11 cellular contexts compared by ENCODE assay signal in genomic region chr20:59221049-59221748, GRCh38. TPM values are rescaled to one million over a fixed set of nuclear protein-coding genes. Genes with fewer than 3 reads are reported as not detected.
A peak's percentile ranks its signal among the peaks of the same experiment; 100 is the strongest.
DNase-seq lines count a peak whose midpoint lies in the region; ATAC-seq, FAIRE-seq and TF ChIP-seq lines count a peak whose summit lies in the region.
"Had no signal": no experiment of that assay in that cellular context is flagged by ENCODE, and none has a peak within 500 bp of the region (broad histone marks: within the 10 kb centered on the region; RNA-seq: fewer than 3 reads in every experiment).

No MANE protein-coding gene starts in this region.

- peaks cover 25% of the 10 kb centered on the region for H3K27me3 ChIP-seq in hepatocyte
- peaks cover 34% of the 10 kb centered on the region for H3K27me3 ChIP-seq in transverse colon

- no peaks in the 10 kb centered on the region for H3K36me3 Mint-ChIP-seq in activated T-helper 1 cell treated with anti-CD3 and anti-CD28 coated beads, Interleukin-12 subunit alpha, Interleukin-12 subunit beta, Interleukin-2, Interleukin-4 antibody, amounts not matched to agents 30 ng/mL and 10 ng/mL and 1 ng/mL, durations not matched to agents 14 hours and 24 hours and 36 hours (ENCODE audit: low read depth)

- peak overlapping the region; percentile 92 for H3K4me2 ChIP-seq in hepatocyte

- H3K27ac Mint-ChIP-seq in stimulated activated naive CD8-positive, alpha-beta T cell treated with anti-CD3 and anti-CD28 coated beads, Interleukin-15, amount 100 ng/mL, for 72 hours: no peak overlapping the region
- no peak overlapping the region for H3K27ac Mint-ChIP-seq in activated T-helper 1 cell treated with anti-CD3 and anti-CD28 coated beads, Interleukin-12 subunit alpha, Interleukin-12 subunit beta, Interleukin-2, Interleukin-4 antibody, amounts not matched to agents 30 ng/mL and 10 ng/mL and 1 ng/mL, durations not matched to agents 14 hours and 24 hours and 36 hours

- H4K20me1 ChIP-seq in hepatocyte (ENCODE audit: insufficient read depth, poor library complexity, severe bottlenecking): no peaks in the 10 kb centered on the region

- H3K9me3 ChIP-seq in hepatocyte (ENCODE audit: low read depth): no peaks in the 10 kb centered on the region
- H3K9me3 ChIP-seq in transverse colon: no peaks in the 10 kb centered on the region

- H3K27ac ChIP-seq in hepatocyte (no peak overlapping the region), transverse colon (peak overlapping the region in 1 of 4 donors; percentile 79)

- intact Hi-C loops in activated T-helper 1 cell treated with anti-CD3 and anti-CD28 coated beads, Interleukin-12 subunit alpha, Interleukin-12 subunit beta, Interleukin-2, Interleukin-4 antibody, amounts not matched to agents 30 ng/mL and 10 ng/mL and 1 ng/mL, durations not matched to agents 14 hours and 24 hours and 36 hours (cut with micrococcal nuclease): loop anchor here (5.0 kb wide), 3 partner anchors 59 to 569 kb away; partner anchors contain the start of genes STX16 and ZNF831
- intact Hi-C loops in transverse colon (cut with DNase I; ENCODE audit: low total_unique reads): loop anchor here (5.0 kb wide), 1 partner anchor 349 kb away; no protein-coding TSS in a partner anchor

- no peak for TF ChIP-seq POLR2A in transverse colon (IDR thresholded peaks at IDR 0.05)

- TF ChIP-seq EP300 in transverse colon (IDR thresholded peaks at IDR 0.05; ENCODE audit: low read depth): no peak

- WGBS in hepatocyte (ENCODE audit: low lambda C conversion rate, missing lambda C conversion rate): 67% methylated on average over 9 of the region's 9 CpGs
- 60 to 73% methylated on average over 1 to 9 of the region's 9 CpGs for WGBS in transverse colon (ENCODE audit: low coverage in 1 of 2), 2 donors

- in situ Hi-C loops in transverse colon (cut with MboI; ENCODE audit: low pct_ligation_motif_present in 1 of 4, low pct_unique_long_range_greater_than_20kb in 1 of 4, low sequenced_read_pairs in 3 of 4): loop anchor here in 3 of 4 donors (10.0 to 25.0 kb wide), 5 partner anchors 136 to 734 kb away; partner anchors contain the start of gene NELFCD (in 1 of the 3)

- H3K4me3 Mint-ChIP-seq in stimulated activated naive CD8-positive, alpha-beta T cell treated with anti-CD3 and anti-CD28 coated beads, Interleukin-15, amount 100 ng/mL, for 72 hours: peak overlapping the region in 1 of 2 donors; percentile 72
- peak overlapping the region; percentile 59 for H3K4me3 Mint-ChIP-seq in activated T-helper 1 cell treated with anti-CD3 and anti-CD28 coated beads, Interleukin-12 subunit alpha, Interleukin-12 subunit beta, Interleukin-2, Interleukin-4 antibody, amounts not matched to agents 30 ng/mL and 10 ng/mL and 1 ng/mL, durations not matched to agents 14 hours and 24 hours and 36 hours

- TF ChIP-seq CTCF in hepatocyte (IDR thresholded peaks at IDR 0.05; ENCODE audit: poor library complexity): no peak
- no peak for TF ChIP-seq CTCF in transverse colon (IDR thresholded peaks at IDR 0.05)

- no peaks in the 10 kb centered on the region for H3K27me3 Mint-ChIP-seq in stimulated activated naive CD8-positive, alpha-beta T cell treated with anti-CD3 and anti-CD28 coated beads, Interleukin-15, amount 100 ng/mL, for 72 hours
- peaks cover 2% of the 10 kb centered on the region for H3K27me3 Mint-ChIP-seq in activated T-helper 1 cell treated with anti-CD3 and anti-CD28 coated beads, Interleukin-12 subunit alpha, Interleukin-12 subunit beta, Interleukin-2, Interleukin-4 antibody, amounts not matched to agents 30 ng/mL and 10 ng/mL and 1 ng/mL, durations not matched to agents 14 hours and 24 hours and 36 hours (ENCODE audit: insufficient read depth)

- peaks cover 44% of the 10 kb centered on the region for H3K4me1 Mint-ChIP-seq in stimulated activated naive CD8-positive, alpha-beta T cell treated with anti-CD3 and anti-CD28 coated beads, Interleukin-15, amount 100 ng/mL, for 72 hours
- H3K4me1 Mint-ChIP-seq in activated T-helper 1 cell treated with anti-CD3 and anti-CD28 coated beads, Interleukin-12 subunit alpha, Interleukin-12 subunit beta, Interleukin-2, Interleukin-4 antibody, amounts not matched to agents 30 ng/mL and 10 ng/mL and 1 ng/mL, durations not matched to agents 14 hours and 24 hours and 36 hours (ENCODE audit: low read depth): peaks cover 7% of the 10 kb centered on the region

- no peak for FAIRE-seq in GM19239 (lab: Jason Lieb, UNC)

- H3K79me2 ChIP-seq in hepatocyte: no peaks in the 10 kb centered on the region

- DNase-seq in stimulated activated naive CD8-positive, alpha-beta T cell treated with anti-CD3 and anti-CD28 coated beads, Interleukin-15, amount 100 ng/mL, for 72 hours: no peak
- DNase-seq in stimulated activated naive CD8-positive, alpha-beta T cell treated with anti-CD3 and anti-CD28 coated beads, Interleukin-15, Interleukin-2, amounts not matched to agents 100 U/mL and 50 U/mL, for 24 hours: no peak
- no peak for DNase-seq in activated T-helper 1 cell treated with anti-CD3 and anti-CD28 coated beads, Interleukin-12 subunit alpha, Interleukin-12 subunit beta, Interleukin-2, Interleukin-4 antibody, amounts not matched to agents 30 ng/mL and 10 ng/mL and 1 ng/mL, durations not matched to agents 14 hours and 24 hours and 36 hours (ENCODE audit: low spot score)
- DNase-seq in hepatocyte (ENCODE audit: low spot score): no peak
- DNase-seq in GM19239 (ENCODE audit: insufficient read length, low spot score): no peak
- DNase-seq in transverse colon: no peak
- no peak for DNase-seq in KG1 (lab: John Stamatoyannopoulos, UW)
- no peak for DNase-seq in iPS-NIHi7 (ENCODE audit: extremely low spot score)
- DNase-seq: glutamatergic neuron, KBM-7, NCI-H526 treated with DMSO at 0.1 percent for 48 hours had no signal

- H3K36me3 ChIP-seq in hepatocyte (replicated peaks; ENCODE audit: insufficient read depth, low read depth): no peaks in the 10 kb centered on the region
- H3K36me3 ChIP-seq in transverse colon: no peaks in the 10 kb centered on the region

- H3K9me2 ChIP-seq in hepatocyte (replicated peaks; ENCODE audit: insufficient read depth): no peaks in the 10 kb centered on the region

- peak; percentile 42 for ATAC-seq in stimulated activated naive CD8-positive, alpha-beta T cell treated with anti-CD3 and anti-CD28 coated beads, Interleukin-15, amount 100 ng/mL, for 72 hours
- ATAC-seq in stimulated activated naive CD8-positive, alpha-beta T cell treated with anti-CD3 and anti-CD28 coated beads, Interleukin-15, Interleukin-2, amounts not matched to agents 100 U/mL and 50 U/mL, for 24 hours: no peak

- H3K9me3 Mint-ChIP-seq in stimulated activated naive CD8-positive, alpha-beta T cell treated with anti-CD3 and anti-CD28 coated beads, Interleukin-15, amount 100 ng/mL, for 72 hours: no peaks in the 10 kb centered on the region
- no peaks in the 10 kb centered on the region for H3K9me3 Mint-ChIP-seq in activated T-helper 1 cell treated with anti-CD3 and anti-CD28 coated beads, Interleukin-12 subunit alpha, Interleukin-12 subunit beta, Interleukin-2, Interleukin-4 antibody, amounts not matched to agents 30 ng/mL and 10 ng/mL and 1 ng/mL, durations not matched to agents 14 hours and 24 hours and 36 hours

- H3K4me1 ChIP-seq in hepatocyte (ENCODE audit: insufficient read depth) (peaks cover 3% of the 10 kb centered on the region), transverse colon (peaks cover 4 to 21% (median 9%) of the 10 kb centered on the region in 4 donors)

- H2AFZ ChIP-seq in hepatocyte: no peak overlapping the region

- no peak overlapping the region for H3K4me3 ChIP-seq in hepatocyte
- H3K4me3 ChIP-seq in transverse colon: peak overlapping the region in 1 of 4 donors; percentile 86

RNA-seq across cellular contexts. Expression of gene ZNF831, which starts 57.6 kb away (rescaled TPM):
- 3.4 and 3.6 TPM in 2 replicates for total RNA-seq in activated T-helper 1 cell treated with anti-CD3 and anti-CD28 coated beads, Interleukin-12 subunit alpha, Interleukin-12 subunit beta, Interleukin-2, Interleukin-4 antibody, amounts not matched to agents 30 ng/mL and 10 ng/mL and 1 ng/mL, durations not matched to agents 14 hours and 24 hours and 36 hours
- total RNA-seq in hepatocyte (not detected in 2 replicates), transverse colon (1 to 10 TPM in 2 of 4 donors, under 1 TPM in 2; 0.20 to 3.8 (median 2.3) TPM)
- polyA plus RNA-seq in hepatocyte: not detected in 2 replicates
